14 cellular contexts compared by ENCODE assay signal in genomic region chr2:197556456-197556855, GRCh38. TPM values are rescaled to one million over a fixed set of nuclear protein-coding genes. Genes with fewer than 3 reads are reported as not detected.
DNase-seq lines count a peak whose midpoint lies in the region; ATAC-seq and TF ChIP-seq lines count a peak whose summit lies in the region.
"Had no signal": no experiment of that assay in that cellular context is flagged by ENCODE, and none has a peak within 500 bp of the region (broad histone marks: within the 10 kb centered on the region; RNA-seq: fewer than 3 reads in every experiment).

No MANE protein-coding gene starts in this region.

- no peak overlapping the region for H3K9ac ChIP-seq in SK-N-SH

- H3K27ac ChIP-seq in cardiac muscle cell (peak overlapping the region; percentile 47), right cardiac atrium (ENCODE audit: low read length) (no peak overlapping the region), upper lobe of right lung (no peak overlapping the region), SK-N-SH (ENCODE audit: low read depth in 2 of 2, low read length in 1 of 2) (no peak overlapping the region; a peak in 1 of 4 replicates)
- H3K27ac ChIP-seq: C4-2B had no signal

- H3K9me2 ChIP-seq in SK-N-SH, result no peaks in the 10 kb centered on the region

- peaks cover 3% of the 10 kb centered on the region; the same call in 1 of the 2 replicates for H3K79me2 ChIP-seq in SK-N-SH (ENCODE audit: insufficient read depth)

- H3K4me1 ChIP-seq in cardiac muscle cell (ENCODE audit: low read depth), result no peaks in the 10 kb centered on the region
- no peaks in the 10 kb centered on the region for H3K4me1 ChIP-seq in right cardiac atrium (ENCODE audit: control insufficient read depth, insufficient read depth, low read length)
- peaks cover 8% of the 10 kb centered on the region for H3K4me1 ChIP-seq in upper lobe of right lung
- H3K4me1 ChIP-seq in SK-N-SH (ENCODE audit: control insufficient read depth in 1 of 2, insufficient read depth in 2 of 2, low read depth in 1 of 2, low read length in 1 of 2), result 0 out of 4 replicates have a peak, but pooled peaks cover 0 to 4% of the 10 kb centered on the region in 2 experiments

- H3K9me3 Mint-ChIP-seq in activated CD8-positive, alpha-beta T cell treated with anti-CD3 and anti-CD28 coated beads, Interleukin-2, amount 10 ng/mL, durations not matched to agents 7 days and 5 days (ENCODE audit: insufficient read depth), result no peaks in the 10 kb centered on the region

- H3K4me3 ChIP-seq in cardiac muscle cell (no peak overlapping the region), right cardiac atrium (ENCODE audit: low read length) (no peak overlapping the region), upper lobe of right lung (no peak overlapping the region), SK-N-SH (ENCODE audit: low read depth in 2 of 2, low read length in 1 of 2) (no peak overlapping the region), lower leg skin (ENCODE audit: low read depth, poor library complexity, severe bottlenecking) (no peak overlapping the region)
- H3K4me3 ChIP-seq: GM12878, mucosa of descending colon had no signal

- H4K20me1 ChIP-seq in SK-N-SH (ENCODE audit: insufficient read depth), result no peaks in the 10 kb centered on the region

- TF ChIP-seq POLR2A in lower leg skin (IDR thresholded peaks at IDR 0.05), result no peak

- no peak for TF ChIP-seq EP300 in SK-N-SH (IDR thresholded peaks at IDR 0.05; ENCODE audit: borderline replicate concordance in 1 of 2, low read depth in 1 of 2, low read length in 1 of 2)

- DNase-seq in cardiac muscle cell (ENCODE audit: low read depth in 1 of 2, low spot score in 1 of 2) (peak in 1 of 2 donors; percentile 53), Right ventricle myocardium inferior (ENCODE audit: missing footprints) (no peak), right cardiac atrium (no peak), upper lobe of right lung (no peak), SK-N-SH (no peak), lower leg skin (ENCODE audit: low spot score in 2 of 2) (no peak), AG08396 (ENCODE audit: low spot score) (no peak)
- DNase-seq in activated CD8-positive, alpha-beta T cell treated with anti-CD3 and anti-CD28 coated beads, Interleukin-2, amount 10 ng/mL, durations not matched to agents 7 days and 5 days, result no peak
- DNase-seq: activated CD4-positive, CD25-positive, alpha-beta regulatory T cell treated with anti-CD3 and anti-CD28 coated beads, Interleukin-2, amount 50 U/mL, for 72 hours; amniotic stem cell; mucosa of descending colon; NCI-H1694 had no signal

- H3K9me3 ChIP-seq in cardiac muscle cell (ENCODE audit: low read depth) (no peaks in the 10 kb centered on the region), right cardiac atrium (ENCODE audit: control insufficient read depth, low read length) (no peaks in the 10 kb centered on the region), upper lobe of right lung (no peaks in the 10 kb centered on the region), SK-N-SH (no peaks in the 10 kb centered on the region)
- H3K9me3 ChIP-seq: mucosa of descending colon had no signal

- TF ChIP-seq CTCF in cardiac muscle cell (IDR thresholded peaks at IDR 0.05; ENCODE audit: low read depth, low read length) (no peak), upper lobe of right lung (IDR thresholded peaks at IDR 0.05) (no peak), SK-N-SH (IDR thresholded peaks at IDR 0.05) (no peak), lower leg skin (IDR thresholded peaks at IDR 0.05) (no peak)

- H3K27me3 Mint-ChIP-seq in activated CD8-positive, alpha-beta T cell treated with anti-CD3 and anti-CD28 coated beads, Interleukin-2, amount 10 ng/mL, durations not matched to agents 7 days and 5 days (ENCODE audit: low read depth), result no peaks in the 10 kb centered on the region

- peaks cover 4% of the 10 kb centered on the region for H3F3A ChIP-seq in SK-N-SH (replicated peaks; ENCODE audit: insufficient read depth)

- CTCF ChIA-PET in activated CD8-positive, alpha-beta T cell treated with anti-CD3 and anti-CD28 coated beads, Interleukin-2, amount 10 ng/mL, durations not matched to agents 7 days and 5 days (lab: Charles Lee), result no interaction called here
- CTCF ChIA-PET in SK-N-SH (lab: Yijun Ruan, JAX), result no interaction called here

- ATAC-seq in Right ventricle myocardium inferior, result no peak
- no peak for ATAC-seq in activated CD8-positive, alpha-beta T cell treated with anti-CD3 and anti-CD28 coated beads, Interleukin-2, amount 10 ng/mL, durations not matched to agents 7 days and 5 days
- peak; percentile 59 to 60 for ATAC-seq in right cardiac atrium
- peak; percentile 43 for ATAC-seq in upper lobe of right lung
- ATAC-seq: GM12878, mucosa of descending colon had no signal

- POLR2A ChIA-PET in activated CD8-positive, alpha-beta T cell treated with anti-CD3 and anti-CD28 coated beads, Interleukin-2, amount 10 ng/mL, durations not matched to agents 7 days and 5 days (lab: Charles Lee), result no interaction called here
- POLR2A ChIA-PET in SK-N-SH (lab: Yijun Ruan, JAX), result no interaction called here

- H3K27me3 ChIP-seq in cardiac muscle cell, result no peaks in the 10 kb centered on the region
- no peaks in the 10 kb centered on the region for H3K27me3 ChIP-seq in right cardiac atrium (ENCODE audit: control insufficient read depth, insufficient read depth)
- no peaks in the 10 kb centered on the region for H3K27me3 ChIP-seq in upper lobe of right lung
- no peaks in the 10 kb centered on the region for H3K27me3 ChIP-seq in SK-N-SH (ENCODE audit: insufficient read depth)

- H3K36me3 ChIP-seq in cardiac muscle cell, result peaks cover 22% of the 10 kb centered on the region
- H3K36me3 ChIP-seq in upper lobe of right lung, result peaks cover 34% of the 10 kb centered on the region
- peaks cover 16 to 63% of the 10 kb centered on the region in 2 experiments for H3K36me3 ChIP-seq in SK-N-SH (replicated peaks in 1 of 2; ENCODE audit: control insufficient read depth in 1 of 2, insufficient read depth in 2 of 2, low read length in 1 of 2)

- no peak overlapping the region for H2AFZ ChIP-seq in SK-N-SH (ENCODE audit: low read depth)

- H3K4me2 ChIP-seq in SK-N-SH, result no peak overlapping the region

- no peaks in the 10 kb centered on the region for H3K4me1 Mint-ChIP-seq in activated CD8-positive, alpha-beta T cell treated with anti-CD3 and anti-CD28 coated beads, Interleukin-2, amount 10 ng/mL, durations not matched to agents 7 days and 5 days (ENCODE audit: low read depth)

- 15% methylated on average over 1 of the region's 1 CpG for WGBS in right cardiac atrium
- 90% methylated on average over 1 of the region's 1 CpG for WGBS in SK-N-SH (ENCODE audit: low lambda C conversion rate)
- 35 to 46% methylated on average over 1 of the region's 1 CpG for WGBS in lower leg skin, 2 donors

- peaks cover 42% of the 10 kb centered on the region for H3K36me3 Mint-ChIP-seq in activated CD8-positive, alpha-beta T cell treated with anti-CD3 and anti-CD28 coated beads, Interleukin-2, amount 10 ng/mL, durations not matched to agents 7 days and 5 days (ENCODE audit: low read depth)

- no peak overlapping the region for H3K4me3 Mint-ChIP-seq in activated CD8-positive, alpha-beta T cell treated with anti-CD3 and anti-CD28 coated beads, Interleukin-2, amount 10 ng/mL, durations not matched to agents 7 days and 5 days

- intact Hi-C loops in Right ventricle myocardium inferior (cut with DNase I), result no loop called here
- intact Hi-C loops in right cardiac atrium (cut with DNase I), result no loop called here
- intact Hi-C loops in upper lobe of right lung (cut with DNase I), result no loop called here
- intact Hi-C loops in lower leg skin (cut with DNase I; ENCODE audit: low total_unique reads), result no loop called here

- peak overlapping the region; percentile 41 for H3K27ac Mint-ChIP-seq in activated CD8-positive, alpha-beta T cell treated with anti-CD3 and anti-CD28 coated beads, Interleukin-2, amount 10 ng/mL, durations not matched to agents 7 days and 5 days

- TF ChIP-seq RAD21 in SK-N-SH (IDR thresholded peaks at IDR 0.05; ENCODE audit: low read length), result no peak

RNA-seq across cellular contexts. Expression of gene MOB4, which starts 40.6 kb away (rescaled TPM):
- 26.4 and 33.0 TPM in 2 replicates for total RNA-seq in cardiac muscle cell
- polyA plus RNA-seq in cardiac muscle cell, result 96.4 and 115 TPM in 2 replicates
- total RNA-seq in Right ventricle myocardium inferior, result 31.0 TPM
- total RNA-seq in activated CD8-positive, alpha-beta T cell treated with anti-CD3 and anti-CD28 coated beads, Interleukin-2, amount 10 ng/mL, durations not matched to agents 7 days and 5 days, result 10 to 100 TPM; 16.5 to 21.3 TPM
- 10 to 100 TPM; 28.7 to 39.3 (median 32.5) TPM for total RNA-seq in right cardiac atrium
- 34.4 TPM for polyA plus RNA-seq in right cardiac atrium
- 19.6 TPM for total RNA-seq in upper lobe of right lung
- polyA plus RNA-seq in SK-N-SH (2012; rRNA removed), result 22.0 and 24.6 TPM in 2 replicates
- polyA plus RNA-seq in SK-N-SH (2012; cell fraction: cytosol; rRNA removed), result 34.7 and 47.5 TPM in 2 replicates
- 5.4 and 10.6 TPM in 2 replicates for polyA plus RNA-seq in SK-N-SH (2012; cell fraction: nucleus; rRNA removed)
- 10 to 100 TPM; 22.6 to 31.2 (median 25.0) TPM for total RNA-seq in lower leg skin

RNA-seq across cellular contexts. Expression of gene HSPE1, which starts 56.3 kb away (rescaled TPM):
- total RNA-seq in cardiac muscle cell, result 175 and 369 TPM in 2 replicates
- polyA plus RNA-seq in cardiac muscle cell, result 481 and 620 TPM in 2 replicates
- total RNA-seq in Right ventricle myocardium inferior, result 105 TPM
- total RNA-seq in activated CD8-positive, alpha-beta T cell treated with anti-CD3 and anti-CD28 coated beads, Interleukin-2, amount 10 ng/mL, durations not matched to agents 7 days and 5 days, result 100 to 1,000 TPM; 153 to 162 TPM
- total RNA-seq in right cardiac atrium, result 100 to 1,000 TPM in 3 of 4 donors, 10 to 100 TPM in 1; 96.3 to 156 (median 128) TPM
- 253 TPM for polyA plus RNA-seq in right cardiac atrium
- 66.1 TPM for total RNA-seq in upper lobe of right lung
- polyA plus RNA-seq in SK-N-SH (2012; rRNA removed), result 130 and 142 TPM in 2 replicates
- polyA plus RNA-seq in SK-N-SH (2012; cell fraction: cytosol; rRNA removed), result 214 and 427 TPM in 2 replicates
- 26.6 and 39.8 TPM in 2 replicates for polyA plus RNA-seq in SK-N-SH (2012; cell fraction: nucleus; rRNA removed)
- 10 to 100 TPM; 39.3 to 70.3 (median 50.7) TPM for total RNA-seq in lower leg skin

RNA-seq across cellular contexts. Expression of gene HSPD1, which starts 56.8 kb away (rescaled TPM):
- total RNA-seq in cardiac muscle cell (319 and 371 TPM in 2 replicates), Right ventricle myocardium inferior (145 TPM), right cardiac atrium (100 to 1,000 TPM; 111 to 182 (median 159) TPM), upper lobe of right lung (136 TPM), lower leg skin (100 to 1,000 TPM in 1 of 4 donors, 10 to 100 TPM in 3; 74.7 to 104 (median 88.9) TPM)
- polyA plus RNA-seq in cardiac muscle cell (484 and 551 TPM in 2 replicates), right cardiac atrium (174 TPM), SK-N-SH (2012; rRNA removed) (212 and 227 TPM in 2 replicates)
- total RNA-seq in activated CD8-positive, alpha-beta T cell treated with anti-CD3 and anti-CD28 coated beads, Interleukin-2, amount 10 ng/mL, durations not matched to agents 7 days and 5 days, result 100 to 1,000 TPM; 322 to 336 TPM
- polyA plus RNA-seq in SK-N-SH (2012; cell fraction: cytosol; rRNA removed), result 255 and 362 TPM in 2 replicates
- polyA plus RNA-seq in SK-N-SH (2012; cell fraction: nucleus; rRNA removed), result 101 and 200 TPM in 2 replicates

Comparison
In these comparisons a context has a peak if more than half of its experiments do, and no peak if none do; other contexts are left out.
1. ATAC-seq: peak in right cardiac atrium (2 of 2) and upper lobe of right lung (single experiment); none in Right ventricle myocardium inferior (single experiment) and activated CD8-positive, alpha-beta T cell treated with anti-CD3 and anti-CD28 coated beads, Interleukin-2, amount 10 ng/mL, durations not matched to agents 7 days and 5 days (single experiment).